Comparison of ENCODE assay signal across 8 cellular contexts in the genomic region with DNA sequence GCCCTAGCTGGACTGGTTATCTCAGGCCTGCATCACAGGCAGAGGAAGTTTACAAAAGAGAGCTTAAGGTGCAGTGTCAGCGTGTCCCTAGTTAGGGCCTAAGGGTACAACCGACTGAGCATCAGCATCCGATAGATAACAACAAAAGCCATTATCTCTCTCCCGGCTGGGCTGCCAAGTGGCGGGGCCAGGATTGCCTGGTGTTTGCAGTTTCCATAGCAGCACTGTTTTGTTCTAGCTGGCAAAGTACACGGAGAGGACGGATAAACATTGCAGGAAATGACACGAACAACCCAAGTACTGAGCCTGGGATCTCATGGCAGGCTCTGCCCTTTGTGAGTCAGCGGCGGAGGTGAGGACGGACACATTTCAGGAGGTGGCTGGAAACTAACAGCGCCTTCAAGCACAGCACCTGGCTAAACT.
A peak's percentile ranks its signal among the peaks of the same experiment; 100 is the strongest.
DNase-seq lines count a peak whose midpoint lies in the region; ATAC-seq and TF ChIP-seq lines count a peak whose summit lies in the region.

No MANE protein-coding gene starts in this region.

- no peaks in the 10 kb centered on the region for H3K4me1 Mint-ChIP-seq in naive thymus-derived CD8-positive, alpha-beta T cell

- peaks cover 0 to 6% (median 0%) of the 10 kb centered on the region in 5 donors for H3K27me3 Mint-ChIP-seq in naive thymus-derived CD8-positive, alpha-beta T cell

- TF ChIP-seq CTCF in sigmoid colon (IDR thresholded peaks at IDR 0.05): no peak

- 8 to 43% methylated on average over 12 of the region's 12 CpGs for WGBS in sigmoid colon, 2 donors

- intact Hi-C loops in sigmoid colon (cut with DNase I): loop anchor here (10.0 kb wide), 1 partner anchor 876 kb away; no protein-coding TSS in a partner anchor

- no peaks in the 10 kb centered on the region for H3K36me3 Mint-ChIP-seq in naive thymus-derived CD8-positive, alpha-beta T cell

- DNase-seq in C1 segment of cervical spinal cord (lab: John Stamatoyannopoulos, UW) (peak in 11 of 14 donors; percentile 15 to 87 (median 60)), NCI-H1930 (lab: John Stamatoyannopoulos, UW) (peak; percentile 86 to 96), astrocyte of the hippocampus (ENCODE audit: low read depth, low spot score) (peak; percentile 92), hypothalamus (lab: John Stamatoyannopoulos, UW) (peak in 47 of 51 donors; percentile 9 to 93 (median 44)), sigmoid colon (peak; percentile 81), SKM-1 (lab: John Stamatoyannopoulos, UW; ENCODE audit: unreplicated experiment) (no peak), T-helper 9 cell (no peak)
- no peak for DNase-seq in naive thymus-derived CD8-positive, alpha-beta T cell

- POLR2A ChIA-PET in naive thymus-derived CD8-positive, alpha-beta T cell (lab: Charles Lee): no interaction called here

- no peak overlapping the region for H3K4me3 ChIP-seq in sigmoid colon

- peak in 3 of 4 donors; percentile 47 to 73 (median 73) for TF ChIP-seq EP300 in sigmoid colon (IDR thresholded peaks at IDR 0.05)

- no peak overlapping the region for H3K4me3 Mint-ChIP-seq in naive thymus-derived CD8-positive, alpha-beta T cell

- no peaks in the 10 kb centered on the region for H3K9me3 Mint-ChIP-seq in naive thymus-derived CD8-positive, alpha-beta T cell

- H3K4me1 ChIP-seq in sigmoid colon: peaks cover 0 to 31% (median 28%) of the 10 kb centered on the region in 4 donors

- H3K36me3 ChIP-seq in sigmoid colon: no peaks in the 10 kb centered on the region

- H3K27ac Mint-ChIP-seq in naive thymus-derived CD8-positive, alpha-beta T cell: no peak overlapping the region

- no peaks in the 10 kb centered on the region for H3K9me3 ChIP-seq in sigmoid colon

- no peak for ATAC-seq in naive thymus-derived CD8-positive, alpha-beta T cell

- no peak for TF ChIP-seq POLR2A in sigmoid colon (IDR thresholded peaks at IDR 0.05)

- H3K27me3 ChIP-seq in sigmoid colon: no peaks in the 10 kb centered on the region

- H3K27ac ChIP-seq in sigmoid colon: peak overlapping the region; percentile 60 to 74 (median 64)

Comparison
In these comparisons a context has a peak if more than half of its experiments do, and no peak if none do; other contexts are left out.
1. DNase-seq: peak in C1 segment of cervical spinal cord (11 of 14), NCI-H1930 (2 of 2), astrocyte of the hippocampus (single experiment), hypothalamus (47 of 51) and sigmoid colon (single experiment); none in SKM-1 (single experiment), T-helper 9 cell (single experiment) and naive thymus-derived CD8-positive, alpha-beta T cell (0 of 10).